12 cellular contexts compared by ENCODE assay signal in the genomic region with DNA sequence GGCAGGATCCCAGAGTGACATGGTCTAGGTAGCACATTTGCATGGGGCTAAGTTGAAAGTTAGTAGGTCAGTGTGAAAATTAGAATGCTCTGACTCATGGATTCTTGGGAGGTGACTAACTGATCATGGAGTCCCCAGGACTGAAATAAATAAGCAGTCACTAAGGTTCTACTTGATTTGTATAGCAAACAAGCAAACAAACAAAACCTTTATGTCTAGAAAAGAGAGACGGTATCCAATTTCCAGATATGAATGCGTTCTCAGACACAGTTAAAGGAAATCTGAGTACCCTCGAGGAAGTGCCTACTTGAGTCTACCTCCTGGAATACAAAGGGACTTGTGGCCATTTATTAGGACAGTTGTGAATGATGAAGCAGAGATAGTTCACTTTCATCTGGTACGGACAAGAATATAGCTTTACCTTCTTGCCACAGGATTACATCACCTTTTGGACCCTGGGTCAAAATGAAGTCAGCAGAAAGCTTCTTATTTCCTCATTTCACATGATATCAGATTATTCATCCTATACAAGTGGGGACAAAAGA. TPM values are rescaled to one million over a fixed set of nuclear protein-coding genes. Genes with fewer than 3 reads are reported as not detected.
DNase-seq lines count a peak whose midpoint lies in the region; ATAC-seq and FAIRE-seq lines count a peak whose summit lies in the region.
"Had no signal": no experiment of that assay in that cellular context is flagged by ENCODE, and none has a peak within 500 bp of the region (broad histone marks: within the 10 kb centered on the region; RNA-seq: fewer than 3 reads in every experiment).

No MANE protein-coding gene starts in this region.

- H3K4me1 ChIP-seq in mesodermal cell (ENCODE audit: control insufficient read depth, insufficient read depth, low read length, poor library complexity, severe bottlenecking) (peaks cover 21% of the 10 kb centered on the region), small intestine (ENCODE audit: control insufficient read depth in 2 of 2, insufficient read depth in 1 of 2, low read depth in 1 of 2, low read length in 1 of 2) (no peaks in the 10 kb centered on the region)

- FAIRE-seq in small intestine (lab: Jason Lieb, UNC): no peak

- H3K4me3 ChIP-seq in mesodermal cell (ENCODE audit: extremely low read depth, insufficient read depth, low read length, poor library complexity, severe bottlenecking) (no peak overlapping the region), small intestine (ENCODE audit: low read depth in 1 of 2, low read length in 2 of 2) (no peak overlapping the region)

- no peak for ATAC-seq in GM18870 (IDR thresholded peaks at IDR 0.05; ENCODE audit: unreplicated experiment)

- H3K9me3 ChIP-seq in mesodermal cell (ENCODE audit: control insufficient read depth, low read length): no peaks in the 10 kb centered on the region
- no peaks in the 10 kb centered on the region for H3K9me3 ChIP-seq in small intestine (ENCODE audit: control insufficient read depth, low read depth)

- peak overlapping the region; percentile 96 for H3K27ac ChIP-seq in mesodermal cell (ENCODE audit: low read depth, low read length, severe bottlenecking)
- no peak overlapping the region for H3K27ac ChIP-seq in small intestine (ENCODE audit: low read depth in 1 of 2, low read length in 1 of 2)

- H3K27me3 ChIP-seq in small intestine (ENCODE audit: control insufficient read depth in 2 of 2, insufficient read depth in 2 of 2, low read length in 2 of 2): no peaks in the 10 kb centered on the region

- DNase-seq in ELR (ENCODE audit: low read depth): peak; percentile 90
- DNase-seq in NCI-H2029 treated with DMSO at 0.1 percent for 48 hours (lab: John Stamatoyannopoulos, UW): peak; percentile 75
- DNase-seq in astrocyte of the hippocampus (ENCODE audit: low read depth, low spot score): peak; percentile 83
- no peak for DNase-seq in NOMO-1 treated with dmso at 0.1 percent for 144 hours (lab: John Stamatoyannopoulos, UW; ENCODE audit: unreplicated experiment)
- DNase-seq in dedifferentiated amniotic fluid mesenchymal stem cell (ENCODE audit: extremely low spot score): no peak
- DNase-seq in small intestine: no peak
- DNase-seq: activated CD4-positive, CD25-positive, alpha-beta regulatory T cell treated with anti-CD3 and anti-CD28 coated beads, Interleukin-2, amount 50 U/mL, for 72 hours; aorta; GF-D8; NK-92 treated with Interleukin-12 subunit alpha and Interleukin-12 subunit beta, amount 100 ng/mL, for 24 hours had no signal

- 78 to 88% methylated on average over 3 to 4 of the region's 4 CpGs for WGBS in mesodermal cell (ENCODE audit: insufficient coverage in 2 of 2), 2 experiments
- WGBS in small intestine, 3 donors: 61 to 76% (median 72%) methylated on average over 4 of the region's 4 CpGs

- H3K36me3 ChIP-seq in mesodermal cell (ENCODE audit: control insufficient read depth, insufficient read depth, low read length) (no peaks in the 10 kb centered on the region), small intestine (ENCODE audit: control insufficient read depth in 2 of 2, insufficient read depth in 2 of 2, low read length in 2 of 2) (peaks cover 0 to 2% of the 10 kb centered on the region in 2 donors)

RNA-seq across cellular contexts. Expression of a gene that starts 54.3 kb away (rescaled TPM):
- polyA plus RNA-seq in mesodermal cell (2013, experiment 1 of 2): 27.7 TPM
- 24.0 TPM for polyA plus RNA-seq in mesodermal cell (2013, experiment 2 of 2)
- polyA plus RNA-seq in small intestine: 10 to 100 TPM in 1 of 3 donors, 1 to 10 TPM in 2; 7.6 to 14.1 (median 9.4) TPM

Comparison
In these comparisons a context has a peak if more than half of its experiments do, and no peak if none do; other contexts are left out.
1. DNase-seq: peak in ELR (single experiment), NCI-H2029 treated with DMSO at 0.1 percent for 48 hours (single experiment) and astrocyte of the hippocampus (single experiment); none in NOMO-1 treated with dmso at 0.1 percent for 144 hours (single experiment), dedifferentiated amniotic fluid mesenchymal stem cell (single experiment) and small intestine (single experiment).